In genomic region chr12:6699989-6700645, GRCh38 we compare ENCODE assay signal across 8 cellular contexts. TPM values are rescaled to one million over a fixed set of nuclear protein-coding genes. Genes with fewer than 3 reads are reported as not detected.
DNase-seq lines count a peak whose midpoint lies in the region; ATAC-seq and TF ChIP-seq lines count a peak whose summit lies in the region.

No MANE protein-coding gene starts in this region.

- WGBS in thymus, result 2% methylated on average over 65 of the region's 65 CpGs

- peak overlapping the region; percentile 80 to 99 (median 95) for H3K27ac Mint-ChIP-seq in brain

- H3K4me2 ChIP-seq in BLaER1, result peak overlapping the region; percentile 99

- ATAC-seq in HG02973 (IDR thresholded peaks at IDR 0.05; ENCODE audit: unreplicated experiment), result no peak
- no peak for ATAC-seq in HG03571 (IDR thresholded peaks at IDR 0.05; ENCODE audit: unreplicated experiment)

- H3K36me3 Mint-ChIP-seq in brain, result peaks cover 7% of the 10 kb centered on the region

- H3K9me3 Mint-ChIP-seq in brain, result no peaks in the 10 kb centered on the region

- H3K9me3 ChIP-seq in BLaER1 (no peaks in the 10 kb centered on the region), thymus (ENCODE audit: control insufficient read depth) (no peaks in the 10 kb centered on the region)

- H3K36me3 ChIP-seq in BLaER1, result no peaks in the 10 kb centered on the region
- no peaks in the 10 kb centered on the region for H3K36me3 ChIP-seq in thymus (ENCODE audit: control insufficient read depth, insufficient read depth)

- H3K27ac ChIP-seq in BLaER1 (peak overlapping the region; percentile 72), thymus (ENCODE audit: low read depth) (no peak overlapping the region)

- H3K4me3 ChIP-seq in BLaER1 (peak overlapping the region; percentile 77), thymus (ENCODE audit: low read length) (peak overlapping the region; percentile 51)

- H3K27me3 Mint-ChIP-seq in brain, result peaks cover 20% of the 10 kb centered on the region

- H3K27me3 ChIP-seq in BLaER1 (peaks cover 16% of the 10 kb centered on the region; the same call in 1 of the 2 replicates), thymus (ENCODE audit: control insufficient read depth, insufficient read depth) (peaks cover 54% of the 10 kb centered on the region)

- H3K4me3 Mint-ChIP-seq in brain, result peak overlapping the region; percentile 85 to 98 (median 90)

- no peak for TF ChIP-seq CTCF in brain (conservative IDR thresholded peaks at IDR 0.05)

- no peaks in the 10 kb centered on the region for H4K20me1 ChIP-seq in BLaER1

- DNase-seq in NCI-H146 treated with DMSO at 0.1 percent for 48 hours (lab: John Stamatoyannopoulos, UW; ENCODE audit: unreplicated experiment) (peak; percentile 32), left kidney (ENCODE audit: low read depth, low spot score) (peak; percentile 73), glomerular visceral epithelial cell (ENCODE audit: extremely low spot score) (no peak)

- H3K4me1 Mint-ChIP-seq in brain, result peaks cover 47% of the 10 kb centered on the region

- H3K4me1 ChIP-seq in BLaER1 (peaks cover 63% of the 10 kb centered on the region), thymus (ENCODE audit: control insufficient read depth, insufficient read depth, low read length) (peaks cover 6% of the 10 kb centered on the region)

- H3K9ac ChIP-seq in BLaER1, result peak overlapping the region; percentile 72

RNA-seq across cellular contexts. Expression of gene PIANP, which starts 0.5 kb away (rescaled TPM):
- polyA plus RNA-seq in brain (ENCODE audit: insufficient read depth, low read depth, low replicate concordance), result 63.9 TPM
- polyA plus RNA-seq in thymus, result 0.23 TPM

RNA-seq across cellular contexts. Expression of gene ZNF384, which starts 10.9 kb away (rescaled TPM):
- polyA plus RNA-seq in brain (ENCODE audit: insufficient read depth, low read depth, low replicate concordance) (44.3 TPM), thymus (39.3 TPM)

RNA-seq across cellular contexts. Expression of gene COPS7A, which starts 23.7 kb away (rescaled TPM):
- polyA plus RNA-seq in brain (ENCODE audit: insufficient read depth, low read depth, low replicate concordance) (77.8 TPM), thymus (39.8 TPM)

RNA-seq across cellular contexts. Expression of gene ING4, which starts 37.2 kb away (rescaled TPM):
- 117 TPM for polyA plus RNA-seq in brain (ENCODE audit: insufficient read depth, low read depth, low replicate concordance)
- polyA plus RNA-seq in thymus, result 70.0 TPM

RNA-seq across cellular contexts. Expression of gene MLF2, which starts 52.8 kb away (rescaled TPM):
- polyA plus RNA-seq in brain (ENCODE audit: insufficient read depth, low read depth, low replicate concordance), result 293 TPM
- 131 TPM for polyA plus RNA-seq in thymus

Comparison
In these comparisons a context has a peak if more than half of its experiments do, and no peak if none do; other contexts are left out.
1. RNA of gene PIANP, which starts 0.5 kb away (polyA plus RNA-seq): 63.9 TPM in brain (single experiment); 0.23 TPM in thymus (single experiment); every median in the first group is over 10 times any median in the second.